ENCODE assay signal across 7 cellular contexts in genomic region chr4:7539659-7540058, GRCh38.
DNase-seq lines count a peak whose midpoint lies in the region; ATAC-seq and TF ChIP-seq lines count a peak whose summit lies in the region.

No MANE protein-coding gene starts in this region.

- no peak overlapping the region for H3K9ac ChIP-seq in PC-3 (ENCODE audit: low read length)

- H3K36me3 ChIP-seq in HAP-1 (replicated peaks) (no peaks in the 10 kb centered on the region), PC-3 (ENCODE audit: low read depth, low read length) (no peaks in the 10 kb centered on the region)

- BruUV-seq in PC-3 (replicated peaks; lab: Mats Ljungman, UMichigan) = no TSS peak

- H3K4me1 ChIP-seq in HAP-1 (no peaks in the 10 kb centered on the region), PC-3 (ENCODE audit: insufficient read depth, low read length) (peaks cover 5% of the 10 kb centered on the region; the same call in 1 of the 2 replicates)

- DNase-seq in HAP-1 (ENCODE audit: low spot score in 2 of 2) = peak; percentile 2 to 73
- peak; percentile 82 for DNase-seq in PC-3
- peak; percentile 41 for DNase-seq in activated effector memory CD4-positive, alpha-beta T cell treated with Interleukin-2 at 50 U/mL for 16 hours
- peak; percentile 8 to 18 for DNase-seq in stimulated activated CD4-positive, alpha-beta T cell treated with anti-CD3 and anti-CD28 coated beads, Interleukin-2, amount 100 ng/mL, for 48 hours
- no peak for DNase-seq in HT-29 (ENCODE audit: low spot score)
- DNase-seq in ACHN = no peak
- no peak for DNase-seq in SK-N-DZ (ENCODE audit: low spot score)

- intact Hi-C loops in PC-3 (cut with micrococcal nuclease) = no loop called here

- peak; percentile 88 for ATAC-seq in PC-3

- no peaks in the 10 kb centered on the region for H3K79me2 ChIP-seq in PC-3 (ENCODE audit: low read length)

- H3K27ac ChIP-seq in PC-3 (ENCODE audit: low read length) = no peak overlapping the region

- no peaks in the 10 kb centered on the region for H3K27me3 ChIP-seq in HAP-1 (ENCODE audit: low read depth)
- H3K27me3 ChIP-seq in PC-3 (ENCODE audit: low read length) = no peaks in the 10 kb centered on the region

- H3K9me3 ChIP-seq in HAP-1 (no peaks in the 10 kb centered on the region), PC-3 (ENCODE audit: low read length) (no peaks in the 10 kb centered on the region)

- 0 out of 2 replicates have a peak overlapping the region, but pooled peaks have one; percentile 34 for H2AFZ ChIP-seq in PC-3 (ENCODE audit: low read length)

- CTCF ChIA-PET in PC-3 (lab: Charles Lee) = no interaction called here

- H3K4me2 ChIP-seq in PC-3 (ENCODE audit: low read length) = 0 out of 2 replicates have a peak overlapping the region, but pooled peaks have one; percentile 13

- TF ChIP-seq CTCF in PC-3 (conservative IDR thresholded peaks at IDR 0.05; ENCODE audit: low read depth, low read length) = no peak

- no peaks in the 10 kb centered on the region for H3F3A ChIP-seq in PC-3 (ENCODE audit: low read length, unreplicated experiment)

- H3K4me3 ChIP-seq in HAP-1 (no peak overlapping the region), PC-3 (ENCODE audit: low read length) (no peak overlapping the region)

- no peaks in the 10 kb centered on the region for H4K20me1 ChIP-seq in PC-3 (ENCODE audit: low read length)

- in situ Hi-C loops in HAP-1 (cut with MboI; ENCODE audit: low sequenced_read_pairs) = no loop called here
- in situ Hi-C loops in ACHN (cut with HindIII; ENCODE audit: low pct_ligation_motif_present, low pct_unique_long_range_greater_than_20kb, low sequenced_read_pairs) = no loop called here

- H3K9me2 ChIP-seq in PC-3 (replicated peaks; ENCODE audit: low read length) = no peaks in the 10 kb centered on the region

- POLR2A ChIA-PET in PC-3 (lab: Charles Lee; ENCODE audit: unreplicated experiment) = interaction anchor here (0.6 kb wide), 1 partner anchor 94 kb away, joined by 3 read pairs; no protein-coding TSS in a partner anchor

Comparison
In these comparisons a context has a peak if more than half of its experiments do, and no peak if none do; other contexts are left out.
1. DNase-seq: peak in HAP-1 (2 of 2), PC-3 (single experiment), activated effector memory CD4-positive, alpha-beta T cell treated with Interleukin-2 at 50 U/mL for 16 hours (single experiment) and stimulated activated CD4-positive, alpha-beta T cell treated with anti-CD3 and anti-CD28 coated beads, Interleukin-2, amount 100 ng/mL, for 48 hours (2 of 2); none in HT-29 (single experiment), ACHN (single experiment) and SK-N-DZ (single experiment).